ENCODE assay signal across 11 cellular contexts in the genomic region with DNA sequence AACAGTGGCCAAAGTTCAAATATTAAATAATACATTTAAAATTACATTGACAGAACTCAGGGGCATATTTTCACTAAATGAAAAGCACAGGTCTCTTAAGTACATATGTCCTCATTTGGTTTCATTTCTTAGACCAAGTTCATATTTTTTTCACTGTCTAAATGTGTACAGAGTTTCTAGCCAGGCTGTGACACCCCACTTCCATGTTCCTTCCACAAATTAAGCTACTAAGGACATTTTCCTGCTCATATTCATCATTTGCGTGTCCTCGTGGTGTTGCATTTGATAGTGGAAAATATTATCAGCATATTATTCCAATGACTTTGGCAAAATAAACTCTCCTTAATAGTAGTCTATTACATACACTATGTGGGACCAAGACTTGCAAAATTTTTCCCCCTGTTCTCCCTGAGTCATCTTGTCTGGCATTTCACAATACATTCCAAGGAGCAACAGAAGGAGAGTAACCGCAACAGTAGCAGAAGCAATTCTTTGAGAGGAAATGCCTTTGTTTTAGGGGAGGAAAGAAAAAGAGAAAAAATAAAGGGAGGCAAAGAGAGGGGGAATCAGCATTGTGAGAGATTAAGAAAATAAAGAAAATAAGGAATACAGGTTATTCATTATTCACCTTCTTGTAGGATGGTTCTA.
A peak's percentile ranks its signal among the peaks of the same experiment; 100 is the strongest.
DNase-seq lines count a peak whose midpoint lies in the region; ATAC-seq and TF ChIP-seq lines count a peak whose summit lies in the region.
"Had no signal": no experiment of that assay in that cellular context is flagged by ENCODE, and none has a peak within 500 bp of the region (broad histone marks: within the 10 kb centered on the region; RNA-seq: fewer than 3 reads in every experiment).

No MANE protein-coding gene starts in this region.

- no peak for ATAC-seq in HG02759 (IDR thresholded peaks at IDR 0.05; ENCODE audit: unreplicated experiment)
- ATAC-seq: Panc1 had no signal

- DNase-seq in AG09309 (ENCODE audit: low read depth) (peak; percentile 93), NCI-H226 (peak; percentile 93), epithelial cell of esophagus (ENCODE audit: low read depth) (peak; percentile 86), NCI-H146 treated with DMSO at 0.1 percent for 48 hours (lab: John Stamatoyannopoulos, UW; ENCODE audit: unreplicated experiment) (no peak)
- DNase-seq in activated CD4-positive, alpha-beta T cell treated with anti-CD3 and anti-CD28 coated beads for 48 hours, result no peak
- no peak for DNase-seq in stimulated activated CD8-positive, alpha-beta memory T cell treated with anti-CD3 and anti-CD28 coated beads, Interleukin-4, amount 100 ng/mL, for 48 hours
- DNase-seq: CD4-positive, alpha-beta memory T cell; MM.1S had no signal

- no peak overlapping the region for H3K4me3 ChIP-seq in AG09309 (ENCODE audit: control insufficient read depth, low read depth, low read length)
- no peak overlapping the region for H3K4me3 ChIP-seq in epithelial cell of esophagus (ENCODE audit: low read length)
- no peak overlapping the region for H3K4me3 ChIP-seq in muscle layer of duodenum (ENCODE audit: low read depth in 1 of 2, low read length in 2 of 2)

- peak overlapping the region; percentile 65 for H3K27ac ChIP-seq in muscle layer of duodenum (ENCODE audit: low read length)

- H3K36me3 ChIP-seq in muscle layer of duodenum (ENCODE audit: control insufficient read depth in 1 of 2, insufficient read depth in 2 of 2, low read length in 2 of 2), result no peaks in the 10 kb centered on the region

- H3K27me3 ChIP-seq in muscle layer of duodenum (ENCODE audit: low read depth, low read length), result no peaks in the 10 kb centered on the region

- H3K9me3 ChIP-seq in muscle layer of duodenum (ENCODE audit: control insufficient read depth in 1 of 2, low read length in 2 of 2), result no peaks in the 10 kb centered on the region

- no peak for TF ChIP-seq CTCF in AG09309 (IDR thresholded peaks at IDR 0.05; ENCODE audit: control insufficient read depth, insufficient read depth, low read depth, low read length, missing control alignments)
- no peak for TF ChIP-seq CTCF in epithelial cell of esophagus (IDR thresholded peaks at IDR 0.05; ENCODE audit: insufficient read depth, low read depth, low read length, missing control alignments)

- H3K4me1 ChIP-seq in muscle layer of duodenum (ENCODE audit: control insufficient read depth in 1 of 2, insufficient read depth in 2 of 2, low read length in 2 of 2), result no peaks in the 10 kb centered on the region

Comparison
In these comparisons a context has a peak if more than half of its experiments do, and no peak if none do; other contexts are left out.
1. DNase-seq: peak in AG09309 (single experiment), NCI-H226 (single experiment) and epithelial cell of esophagus (single experiment); none in NCI-H146 treated with DMSO at 0.1 percent for 48 hours (single experiment), activated CD4-positive, alpha-beta T cell treated with anti-CD3 and anti-CD28 coated beads for 48 hours (single experiment) and stimulated activated CD8-positive, alpha-beta memory T cell treated with anti-CD3 and anti-CD28 coated beads, Interleukin-4, amount 100 ng/mL, for 48 hours (single experiment).